8 cellular contexts compared by ENCODE assay signal in the genomic region with DNA sequence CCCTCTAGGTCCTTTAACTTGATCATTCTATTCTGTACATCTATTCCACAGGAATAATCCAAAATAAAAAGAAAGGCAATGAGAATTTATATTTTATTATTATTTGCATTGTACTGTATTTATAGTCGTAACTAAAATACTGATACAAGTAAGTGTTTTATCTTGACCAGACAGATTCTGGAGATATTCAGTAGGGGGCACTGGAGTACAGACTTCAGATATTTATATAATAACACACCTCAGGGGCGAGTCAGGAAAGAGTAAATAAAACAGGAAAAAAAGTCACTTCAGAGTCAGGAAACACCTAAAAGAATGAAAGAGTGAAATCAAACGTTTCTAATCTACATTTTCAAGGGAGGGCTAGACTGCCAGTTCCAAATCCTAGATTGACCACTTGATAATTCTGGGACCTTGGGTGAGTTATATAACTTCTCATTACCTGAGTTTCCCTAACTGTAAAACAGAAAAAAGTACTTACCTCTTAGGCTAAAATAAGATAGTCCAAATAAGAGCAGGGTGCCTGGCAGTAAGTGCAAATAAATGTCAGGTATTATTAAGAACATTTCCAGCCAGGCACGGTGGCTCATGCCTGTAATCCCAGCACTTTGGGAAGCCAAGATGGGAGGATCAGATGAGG. TPM values are rescaled to one million over a fixed set of nuclear protein-coding genes. Genes with fewer than 3 reads are reported as not detected.
DNase-seq lines count a peak whose midpoint lies in the region; ATAC-seq, FAIRE-seq and TF ChIP-seq lines count a peak whose summit lies in the region.

No MANE protein-coding gene starts in this region.

- peaks cover 5% of the 10 kb centered on the region for H3K79me2 ChIP-seq in GM12878 (ENCODE audit: control insufficient read depth, insufficient read depth, low read length)

- no peak overlapping the region for H3K4me2 ChIP-seq in GM12878 (ENCODE audit: control insufficient read depth, insufficient read depth)

- CTCF ChIA-PET in GM12878 (lab: Yijun Ruan, JAX) = interaction anchor here (0.7 to 3.1 kb wide), 17 partner anchors 10 to 188 kb away, joined by 3 to 17 read pairs (median 5); a partner anchor contains a TSS

- H3K27me3 ChIP-seq in GM12878 (replicated peaks in 1 of 2; ENCODE audit: control insufficient read depth in 2 of 2, insufficient read depth in 2 of 2, low read length in 1 of 2) = no peaks in the 10 kb centered on the region
- H3K27me3 ChIP-seq in stomach = no peaks in the 10 kb centered on the region

- peaks cover 11 to 32% of the 10 kb centered on the region in 2 experiments for H3K36me3 ChIP-seq in GM12878 (ENCODE audit: control insufficient read depth in 2 of 2, insufficient read depth in 2 of 2, low read length in 1 of 2)
- peaks cover 48 to 62% (median 53%) of the 10 kb centered on the region in 4 donors for H3K36me3 ChIP-seq in stomach

- intact Hi-C loops in GM12878 (cut with micrococcal nuclease; ENCODE audit: unreplicated experiment) = loop anchor here (1.0 to 2.0 kb wide), 4 partner anchors 46 to 129 kb away; a partner anchor contains a TSS
- intact Hi-C loops in left colon (cut with DNase I, micrococcal nuclease) = no loop called here
- intact Hi-C loops in stomach (cut with DNase I; ENCODE audit: low total_unique reads) = no loop called here

- POLR2A ChIA-PET in GM12878 (lab: Charles Lee) = no interaction called here

- peak; percentile 86 for ATAC-seq in GM12878
- peak; percentile 88 for ATAC-seq in left colon

- no peak for TF ChIP-seq EP300 in GM12878 (IDR thresholded peaks at IDR 0.05; ENCODE audit: borderline replicate concordance in 1 of 2, control insufficient read depth in 1 of 2, low read depth in 2 of 2, low read length in 2 of 2)
- no peak for TF ChIP-seq EP300 in stomach (IDR thresholded peaks at IDR 0.05)

- TF ChIP-seq RAD21 in GM12878 (IDR thresholded peaks at IDR 0.05; ENCODE audit: insufficient read depth, low read depth, low read length) = peak; percentile 83

- DNase-seq in AG10803 (ENCODE audit: low read depth) = peak; percentile 34
- peak; percentile 21 for DNase-seq in GM19240 (ENCODE audit: insufficient read length, low spot score)
- DNase-seq in NCI-H345 (lab: John Stamatoyannopoulos, UW) = peak; percentile 46
- peak; percentile 16 for DNase-seq in GM12878 (ENCODE audit: low read depth, low spot score)
- DNase-seq in left colon = no peak
- no peak for DNase-seq in activated gamma-delta T cell treated with Interleukin-2 at 50 U/mL for 16 hours
- no peak for DNase-seq in urothelium cell line (ENCODE audit: low spot score)
- DNase-seq in stomach = no peak

- 28% methylated on average over 4 of the region's 4 CpGs for WGBS in GM12878 (ENCODE audit: insufficient coverage, insufficient replicate concordance, low lambda C conversion rate, missing lambda C conversion rate)
- 12 to 25% (median 14%) methylated on average over 4 of the region's 4 CpGs for WGBS in stomach, 5 donors

- no peak overlapping the region for H3K27ac ChIP-seq in GM12878 (ENCODE audit: control insufficient read depth, insufficient read depth)
- peak overlapping the region in 2 of 5 donors; percentile 18 to 37 for H3K27ac ChIP-seq in stomach

- no peaks in the 10 kb centered on the region for H4K20me1 ChIP-seq in GM12878 (ENCODE audit: control insufficient read depth, insufficient read depth)

- no TSS peak for BruUV-seq in GM12878 (replicated peaks; lab: Mats Ljungman, UMichigan)

- no peak overlapping the region for H3K9ac ChIP-seq in GM12878 (ENCODE audit: control insufficient read depth, insufficient read depth, low read length)

- no peak for FAIRE-seq in GM12878 (lab: Jason Lieb, UNC)
- FAIRE-seq in urothelium cell line (lab: Jason Lieb, UNC) = no peak

- H3K4me3 ChIP-seq in AG10803 (ENCODE audit: low read length) (no peak overlapping the region), GM12878 (no peak overlapping the region), stomach (no peak overlapping the region)

- no peak for TF ChIP-seq POLR2A in GM12878 (IDR thresholded peaks at IDR 0.05; ENCODE audit: low read depth, low read length)
- TF ChIP-seq POLR2A in stomach (IDR thresholded peaks at IDR 0.05) = no peak

- RAD21 ChIA-PET in GM12878 (lab: Charles Lee; ENCODE audit: unreplicated experiment) = interaction anchor here (1.6 kb wide), 1 partner anchor 30 kb away, joined by 3 read pairs; no protein-coding TSS in a partner anchor

- in situ Hi-C loops in GM12878 (cut with MboI) = loop anchor here (5.0 to 25.0 kb wide), 2 partner anchors 77 to 947 kb away; no protein-coding TSS in a partner anchor

- SMC1A ChIA-PET in GM12878 (lab: Charles Lee; ENCODE audit: uncharacterized antibody, unreplicated experiment) = interaction anchor here (0.7 to 2.7 kb wide), 7 partner anchors 45 to 100 kb away, joined by 3 to 11 read pairs (median 5); no protein-coding TSS in a partner anchor

- no peak overlapping the region; the same call in 1 of the 2 replicates for H2AFZ ChIP-seq in GM12878 (ENCODE audit: control insufficient read depth, low read depth, low read length)

- H3K4me1 ChIP-seq in GM12878 (ENCODE audit: control insufficient read depth, insufficient read depth, low read length) (no peaks in the 10 kb centered on the region), stomach (peaks cover 0 to 11% (median 7%) of the 10 kb centered on the region in 4 donors)

- H3K9me3 ChIP-seq in GM12878 (replicated peaks; ENCODE audit: control insufficient read depth, insufficient read depth, low read length) (no peaks in the 10 kb centered on the region; the same call in 2 of the 3 replicates), stomach (no peaks in the 10 kb centered on the region)

- TF ChIP-seq CTCF in AG10803 (conservative IDR thresholded peaks at IDR 0.05; ENCODE audit: low read length) (peak; percentile 47), GM12878 (IDR thresholded peaks at IDR 0.05 in 2 of 3, conservative IDR thresholded peaks at IDR 0.05 in 1 of 3; ENCODE audit: control insufficient read depth in 2 of 3, extremely low read depth in 1 of 3, insufficient read depth in 1 of 3, low read depth in 3 of 3, low read length in 3 of 3) (peak; percentile 43 to 65 (median 45); a peak in 5 of 6 replicates), stomach (IDR thresholded peaks at IDR 0.05) (peak in 3 of 7 experiments; percentile 25 to 68 (median 45))

TF ChIP-seq in GM12878, 131 proteins besides CTCF, POLR2A, EP300 and RAD21 (continues in another document):
- TF ChIP-seq SMC3 (IDR thresholded peaks at IDR 0.05; ENCODE audit: borderline replicate concordance, low read length) = peak; percentile 79; the same call in 1 of the 2 replicates
- TF ChIP-seq FOXM1 (IDR thresholded peaks at IDR 0.05; ENCODE audit: low read depth, low read length) = no peak
- TF ChIP-seq, protein P1, sequence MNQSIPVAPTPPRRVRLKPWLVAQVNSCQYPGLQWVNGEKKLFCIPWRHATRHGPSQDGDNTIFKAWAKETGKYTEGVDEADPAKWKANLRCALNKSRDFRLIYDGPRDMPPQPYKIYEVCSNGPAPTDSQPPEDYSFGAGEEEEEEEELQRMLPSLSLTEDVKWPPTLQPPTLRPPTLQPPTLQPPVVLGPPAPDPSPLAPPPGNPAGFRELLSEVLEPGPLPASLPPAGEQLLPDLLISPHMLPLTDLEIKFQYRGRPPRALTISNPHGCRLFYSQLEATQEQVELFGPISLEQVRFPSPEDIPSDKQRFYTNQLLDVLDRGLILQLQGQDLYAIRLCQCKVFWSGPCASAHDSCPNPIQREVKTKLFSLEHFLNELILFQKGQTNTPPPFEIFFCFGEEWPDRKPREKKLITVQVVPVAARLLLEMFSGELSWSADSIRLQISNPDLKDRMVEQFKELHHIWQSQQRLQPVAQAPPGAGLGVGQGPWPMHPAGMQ (IDR thresholded peaks at IDR 0.05; ENCODE audit: borderline replicate concordance) = no peak
- TF ChIP-seq CBFB (IDR thresholded peaks at IDR 0.05; ENCODE audit: low read depth) = no peak

RNA-seq across cellular contexts. Expression of a gene that starts 31.1 kb away (rescaled TPM):
- 6.5 and 6.9 TPM in 2 replicates for total RNA-seq in GM12878 (2013; cell fraction: nucleolus; rRNA removed)
- total RNA-seq in GM12878 (2014; rRNA removed) (2.0 and 2.2 TPM in 2 replicates), GM12878 (2014; rRNA removed; fragmentation: Illumina TruSeq; extraction: Trizol) (6.3 and 6.6 TPM in 2 replicates), GM12878 (2021) (19.2 and 20.4 TPM in 2 replicates), left colon (10 to 100 TPM; 28.0 to 37.9 TPM), stomach (1 to 10 TPM; 1.2 to 5.4 (median 4.5) TPM)
- polyA plus RNA-seq in GM12878 (2011; ENCODE audit: low read depth) = 4.0 TPM
- polyA plus RNA-seq in GM12878 (2011; rRNA removed) (6.7 and 6.8 TPM in 2 replicates), GM12878 (2014; fragmentation: Illumina TruSeq; extraction: Trizol) (9.4 and 11.8 TPM in 2 replicates), GM12878 (2014; fragmentation: Nextera tagmentation; extraction: Ambion mirVana) (1 to 10 TPM; 2.8 to 4.4 TPM), GM12878 (2014; rRNA removed) (5.5 and 5.6 TPM in 2 replicates), GM12878 (2016; fragmentation: Nextera tagmentation; extraction: Ambion mirVana) (10 to 100 TPM; 13.7 to 14.7 TPM), stomach (1 to 10 TPM; 1.5 to 3.1 (median 2.4) TPM)
- 5.3 and 5.9 TPM in 2 replicates for polyA plus RNA-seq in GM12878 (2011; cell fraction: cytosol; rRNA removed)
- polyA plus RNA-seq in GM12878 (2011; cell fraction: nucleus; rRNA removed) = 5.1 and 14.7 TPM in 2 replicates
- 4.0 and 8.6 TPM in 2 replicates for polyA plus RNA-seq in GM12878 (2012)
- polyA minus RNA-seq in GM12878 (2011; rRNA and poly(A)+ RNA removed) = 10.7 and 28.2 TPM in 2 replicates
- 2.7 and 4.2 TPM in 2 replicates for polyA minus RNA-seq in GM12878 (2011; cell fraction: cytosol; rRNA and poly(A)+ RNA removed)
- 2.8 and 5.0 TPM in 2 replicates for polyA minus RNA-seq in GM12878 (2011; cell fraction: nucleus; rRNA and poly(A)+ RNA removed)

RNA-seq across cellular contexts. Expression of a gene that starts 56.4 kb away (rescaled TPM):
- total RNA-seq in GM12878 (2013; cell fraction: nucleolus; rRNA removed) = 129 and 133 TPM in 2 replicates
- 38.5 and 46.2 TPM in 2 replicates for total RNA-seq in GM12878 (2014; rRNA removed)
- 28.8 and 28.9 TPM in 2 replicates for total RNA-seq in GM12878 (2014; rRNA removed; fragmentation: Illumina TruSeq; extraction: Trizol)
- total RNA-seq in GM12878 (2021) = 32.0 and 32.6 TPM in 2 replicates
- 16.3 TPM for polyA plus RNA-seq in GM12878 (2011; ENCODE audit: low read depth)
- 45.0 and 54.4 TPM in 2 replicates for polyA plus RNA-seq in GM12878 (2011; rRNA removed)
- 43.4 and 43.6 TPM in 2 replicates for polyA plus RNA-seq in GM12878 (2011; cell fraction: cytosol; rRNA removed)
- 73.7 and 81.6 TPM in 2 replicates for polyA plus RNA-seq in GM12878 (2011; cell fraction: nucleus; rRNA removed)
- 17.4 and 21.7 TPM in 2 replicates for polyA plus RNA-seq in GM12878 (2012)
- 25.0 and 27.1 TPM in 2 replicates for polyA plus RNA-seq in GM12878 (2014; fragmentation: Illumina TruSeq; extraction: Trizol)
- 10 to 100 TPM; 10.9 to 14.6 TPM for polyA plus RNA-seq in GM12878 (2014; fragmentation: Nextera tagmentation; extraction: Ambion mirVana)
- 27.8 and 29.7 TPM in 2 replicates for polyA plus RNA-seq in GM12878 (2014; rRNA removed)
- 10 to 100 TPM; 18.3 to 22.2 TPM for polyA plus RNA-seq in GM12878 (2016; fragmentation: Nextera tagmentation; extraction: Ambion mirVana)
- 50.5 and 57.4 TPM in 2 replicates for polyA minus RNA-seq in GM12878 (2011; rRNA and poly(A)+ RNA removed)
- polyA minus RNA-seq in GM12878 (2011; cell fraction: cytosol; rRNA and poly(A)+ RNA removed) = 16.6 and 20.0 TPM in 2 replicates
- 32.5 and 63.1 TPM in 2 replicates for polyA minus RNA-seq in GM12878 (2011; cell fraction: nucleus; rRNA and poly(A)+ RNA removed)
- total RNA-seq in left colon = 10 to 100 TPM; 21.6 to 25.2 TPM
- 10 to 100 TPM in 3 of 5 donors, 1 to 10 TPM in 2; 8.4 to 56.7 (median 12.2) TPM for total RNA-seq in stomach
- 10 to 100 TPM in 1 of 3 donors, 1 to 10 TPM in 2; 7.2 to 10.1 (median 7.3) TPM for polyA plus RNA-seq in stomach

Comparison
In these comparisons a context has a peak if more than half of its experiments do, and no peak if none do; other contexts are left out.
1. DNase-seq: peak in AG10803 (single experiment), GM19240 (single experiment), NCI-H345 (single experiment) and GM12878 (single experiment); none in left colon (0 of 2), activated gamma-delta T cell treated with Interleukin-2 at 50 U/mL for 16 hours (single experiment), urothelium cell line (single experiment) and stomach (single experiment).